ENCODE assay signal across 19 cellular contexts in genomic region chr5:130168211-130168610, GRCh38.
DNase-seq lines count a peak whose midpoint lies in the region; ATAC-seq and TF ChIP-seq lines count a peak whose summit lies in the region.
"Had no signal": no experiment of that assay in that cellular context is flagged by ENCODE, and none has a peak within 500 bp of the region (broad histone marks: within the 10 kb centered on the region; RNA-seq: fewer than 3 reads in every experiment).

No MANE protein-coding gene starts in this region.

- H3K4me3 ChIP-seq in astrocyte of the cerebellum (ENCODE audit: low read depth, low read length) (no peak overlapping the region), fibroblast of the aortic adventitia (ENCODE audit: low read depth, low read length) (no peak overlapping the region), skeletal muscle cell (ENCODE audit: low read depth, low read length) (no peak overlapping the region)
- H3K4me3 ChIP-seq: spleen, thyroid gland had no signal

- no peak for ATAC-seq in HG03520 (IDR thresholded peaks at IDR 0.05; ENCODE audit: unreplicated experiment)
- ATAC-seq in stimulated activated naive CD8-positive, alpha-beta T cell treated with anti-CD3 and anti-CD28 coated beads, Interleukin-15, Interleukin-2, amounts not matched to agents 100 U/mL and 50 U/mL, for 24 hours, result no peak

- peak; percentile 26 for DNase-seq in HT1080 (ENCODE audit: low read depth)
- DNase-seq in astrocyte of the cerebellum (ENCODE audit: low read depth), result peak; percentile 12
- DNase-seq in fibroblast of the aortic adventitia (ENCODE audit: low read depth), result peak; percentile 30
- DNase-seq in skeletal muscle cell (ENCODE audit: low read depth), result peak; percentile 59
- no peak for DNase-seq in G401 (ENCODE audit: low spot score)
- DNase-seq in stimulated activated CD8-positive, alpha-beta memory T cell treated with anti-CD3 and anti-CD28 coated beads, Interleukin-4, amount 100 ng/mL, for 48 hours, result no peak
- DNase-seq in stimulated activated naive CD8-positive, alpha-beta T cell treated with anti-CD3 and anti-CD28 coated beads, Interleukin-15, Interleukin-2, amounts not matched to agents 100 U/mL and 50 U/mL, for 24 hours, result no peak
- DNase-seq: activated CD4-positive, alpha-beta T cell treated with anti-CD3 and anti-CD28 coated beads, Interleukin-2, amount 50 U/mL, for 4 hours; activated T-cell treated with anti-CD3 and anti-CD28 coated beads, Interleukin-2, amount 50 U/mL, for 48 hours; BE2C; endodermal cell; GF-D8; islet precursor cell; naive B cell; NCI-H1436; NCI-H2171 treated with DMSO at 0.1 percent for 48 hours; spleen; thyroid gland had no signal

- TF ChIP-seq CTCF in astrocyte of the cerebellum (IDR thresholded peaks at IDR 0.05; ENCODE audit: low read depth, low read length, missing control alignments) (no peak), fibroblast of the aortic adventitia (IDR thresholded peaks at IDR 0.05; ENCODE audit: insufficient read depth, low read length) (no peak)

- in situ Hi-C loops in astrocyte of the cerebellum (cut with HindIII; ENCODE audit: low sequenced_read_pairs), result no loop called here
- in situ Hi-C loops in G401 (cut with HindIII; ENCODE audit: low sequenced_read_pairs), result no loop called here

Comparison
In these comparisons a context has a peak if more than half of its experiments do, and no peak if none do; other contexts are left out.
1. DNase-seq: peak in HT1080 (single experiment), astrocyte of the cerebellum (single experiment), fibroblast of the aortic adventitia (single experiment) and skeletal muscle cell (single experiment); none in G401 (single experiment), stimulated activated CD8-positive, alpha-beta memory T cell treated with anti-CD3 and anti-CD28 coated beads, Interleukin-4, amount 100 ng/mL, for 48 hours (single experiment) and stimulated activated naive CD8-positive, alpha-beta T cell treated with anti-CD3 and anti-CD28 coated beads, Interleukin-15, Interleukin-2, amounts not matched to agents 100 U/mL and 50 U/mL, for 24 hours (single experiment).